In the genomic region with DNA sequence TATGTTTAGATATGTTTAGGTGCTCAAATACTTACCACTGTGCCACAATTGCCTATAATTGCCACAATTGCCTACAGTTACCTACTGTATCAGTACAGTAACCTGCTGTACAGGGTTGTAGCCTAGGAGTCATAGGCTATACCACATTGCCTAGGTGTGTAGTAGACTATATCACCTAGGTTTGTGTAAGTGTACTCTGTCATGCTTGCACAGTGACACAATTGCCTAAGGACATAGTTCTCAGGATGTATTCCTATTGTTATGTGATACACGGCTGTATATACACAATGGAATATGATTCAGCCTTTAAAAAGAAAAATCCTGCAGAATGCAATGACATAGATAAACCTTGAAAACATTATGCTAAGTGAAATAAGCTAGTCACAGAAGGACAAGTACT, we compare ENCODE assay signal across 17 cellular contexts.
A peak's percentile ranks its signal among the peaks of the same experiment; 100 is the strongest.
DNase-seq lines count a peak whose midpoint lies in the region; ATAC-seq and TF ChIP-seq lines count a peak whose summit lies in the region.
"Had no signal": no experiment of that assay in that cellular context is flagged by ENCODE, and none has a peak within 500 bp of the region (broad histone marks: within the 10 kb centered on the region; RNA-seq: fewer than 3 reads in every experiment).

No MANE protein-coding gene starts in this region.

- H3K36me3 ChIP-seq in PC-3 (ENCODE audit: low read depth, low read length) (no peaks in the 10 kb centered on the region), Karpas-422 (ENCODE audit: insufficient read depth, low read length) (no peaks in the 10 kb centered on the region)
- H3K36me3 ChIP-seq: BLaER1 treated with 17β-estradiol and CSF1 and Interleukin-3, amounts not matched to agents 10 nM and 100 nM had no signal

- POLR2A ChIA-PET in PC-3 (lab: Charles Lee; ENCODE audit: unreplicated experiment), result no interaction called here

- H3K27me3 ChIP-seq in PC-3 (ENCODE audit: low read length), result no peaks in the 10 kb centered on the region
- H3K27me3 ChIP-seq in Karpas-422 (ENCODE audit: low read length), result no peaks in the 10 kb centered on the region
- H3K27me3 ChIP-seq: BLaER1 treated with 17β-estradiol and CSF1 and Interleukin-3, amounts not matched to agents 10 nM and 100 nM had no signal

- peak; percentile 51 for DNase-seq in PC-3
- DNase-seq in epithelial cell of esophagus (ENCODE audit: low read depth), result peak; percentile 55
- no peak for DNase-seq in Karpas-422
- DNase-seq in hypothalamus (lab: John Stamatoyannopoulos, UW), result no peak
- DNase-seq: AML-193; Caco-2; Calu3; CD4-positive, alpha-beta T cell; CD8-positive, alpha-beta T cell; DMS79 treated with DMSO at 0.1 percent for 48 hours; GF-D8 had no signal

- intact Hi-C loops in PC-3 (cut with micrococcal nuclease), result no loop called here

- H3K4me3 ChIP-seq in PC-3 (ENCODE audit: low read length) (no peak overlapping the region), epithelial cell of esophagus (ENCODE audit: low read length) (no peak overlapping the region), Karpas-422 (ENCODE audit: low read length) (no peak overlapping the region)
- H3K4me3 ChIP-seq: A549; BLaER1 treated with 17β-estradiol and CSF1 and Interleukin-3, amounts not matched to agents 10 nM and 100 nM had no signal

- H3K79me2 ChIP-seq in PC-3 (ENCODE audit: low read length), result no peaks in the 10 kb centered on the region
- H3K79me2 ChIP-seq in Karpas-422 (ENCODE audit: low read length), result no peaks in the 10 kb centered on the region

- no peaks in the 10 kb centered on the region for H3K4me1 ChIP-seq in PC-3 (ENCODE audit: insufficient read depth, low read length)
- H3K4me1 ChIP-seq in Karpas-422 (ENCODE audit: low read length), result no peaks in the 10 kb centered on the region
- H3K4me1 ChIP-seq: A549, Caco-2 had no signal

- H3K9me3 ChIP-seq in PC-3 (ENCODE audit: low read length), result 0 out of 2 replicates have a peak, but pooled peaks cover 8% of the 10 kb centered on the region
- H3K9me3 ChIP-seq in Karpas-422 (ENCODE audit: low read length), result peaks cover 15% of the 10 kb centered on the region; the same call in 1 of the 2 replicates
- H3K9me3 ChIP-seq: A549, Caco-2 had no signal

- CTCF ChIA-PET in PC-3 (lab: Charles Lee), result no interaction called here

- H3F3A ChIP-seq in PC-3 (ENCODE audit: low read length, unreplicated experiment), result no peaks in the 10 kb centered on the region

- BruUV-seq in PC-3 (replicated peaks; lab: Mats Ljungman, UMichigan), result no TSS peak

- TF ChIP-seq CTCF in PC-3 (conservative IDR thresholded peaks at IDR 0.05; ENCODE audit: low read depth, low read length), result no peak
- no peak for TF ChIP-seq CTCF in epithelial cell of esophagus (IDR thresholded peaks at IDR 0.05; ENCODE audit: insufficient read depth, low read depth, low read length, missing control alignments)

- H3K27ac ChIP-seq in PC-3 (ENCODE audit: low read length) (no peak overlapping the region), Karpas-422 (ENCODE audit: low read length) (no peak overlapping the region)
- H3K27ac ChIP-seq: 22Rv1; A549; BLaER1 treated with 17β-estradiol and CSF1 and Interleukin-3, amounts not matched to agents 10 nM and 100 nM; C4-2B had no signal

- H3K9me2 ChIP-seq in PC-3 (replicated peaks; ENCODE audit: low read length) (no peaks in the 10 kb centered on the region), Karpas-422 (replicated peaks; ENCODE audit: insufficient read depth, low read length) (no peaks in the 10 kb centered on the region)

- H2AFZ ChIP-seq in PC-3 (ENCODE audit: low read length), result no peak overlapping the region
- no peak overlapping the region for H2AFZ ChIP-seq in Karpas-422 (ENCODE audit: low read length)

- peak; percentile 38 for ATAC-seq in PC-3
- ATAC-seq in esophagus mucosa, result peak; percentile 87
- ATAC-seq in GM21381 (IDR thresholded peaks at IDR 0.05; ENCODE audit: unreplicated experiment), result no peak
- ATAC-seq: A549; CD8-positive, alpha-beta T cell had no signal

- no peaks in the 10 kb centered on the region for H4K20me1 ChIP-seq in PC-3 (ENCODE audit: low read length)
- H4K20me1 ChIP-seq in Karpas-422 (ENCODE audit: insufficient read depth, low read depth, low read length), result no peaks in the 10 kb centered on the region
- H4K20me1 ChIP-seq: BLaER1 treated with 17β-estradiol and CSF1 and Interleukin-3, amounts not matched to agents 10 nM and 100 nM had no signal

- no peak overlapping the region for H3K9ac ChIP-seq in PC-3 (ENCODE audit: low read length)
- H3K9ac ChIP-seq in Karpas-422 (ENCODE audit: low read length), result no peak overlapping the region
- H3K9ac ChIP-seq: BLaER1 treated with 17β-estradiol and CSF1 and Interleukin-3, amounts not matched to agents 10 nM and 100 nM had no signal

- H3K4me2 ChIP-seq in PC-3 (ENCODE audit: low read length), result no peak overlapping the region
- H3K4me2 ChIP-seq in Karpas-422 (ENCODE audit: low read depth, low read length, poor library complexity, severe bottlenecking), result no peak overlapping the region
- H3K4me2 ChIP-seq: A549; BLaER1 treated with 17β-estradiol and CSF1 and Interleukin-3, amounts not matched to agents 10 nM and 100 nM had no signal

Comparison
In these comparisons a context has a peak if more than half of its experiments do, and no peak if none do; other contexts are left out.
1. DNase-seq: peak in PC-3 (single experiment) and epithelial cell of esophagus (single experiment); none in Karpas-422 (single experiment) and hypothalamus (0 of 51).